22 cellular contexts compared by ENCODE assay signal in the genomic region with DNA sequence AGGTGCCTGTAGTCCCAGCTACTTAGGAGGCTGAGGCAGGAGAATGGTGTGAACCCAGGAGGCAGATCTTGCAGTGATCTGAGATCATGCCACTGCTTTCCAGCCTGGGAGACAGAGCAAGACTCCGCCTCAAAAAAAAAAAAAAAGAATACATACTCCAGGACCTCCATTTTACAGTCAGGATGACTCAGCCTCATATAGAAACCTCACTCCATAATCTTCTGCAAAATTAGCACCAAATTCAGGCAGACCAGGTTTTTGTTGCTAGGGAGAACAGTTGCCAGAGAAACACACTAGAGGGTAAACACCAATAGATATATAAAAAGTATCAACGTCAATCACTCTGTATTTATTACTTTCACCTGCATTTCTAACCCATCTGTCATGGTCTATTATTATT. TPM values are rescaled to one million over a fixed set of nuclear protein-coding genes. Genes with fewer than 3 reads are reported as not detected.
DNase-seq lines count a peak whose midpoint lies in the region; ATAC-seq and TF ChIP-seq lines count a peak whose summit lies in the region.
"Had no signal": no experiment of that assay in that cellular context is flagged by ENCODE, and none has a peak within 500 bp of the region (broad histone marks: within the 10 kb centered on the region; RNA-seq: fewer than 3 reads in every experiment).

No MANE protein-coding gene starts in this region.

- H2BK15ac ChIP-seq in IMR-90 (ENCODE audit: low read depth, low read length): no peak overlapping the region

- ATAC-seq in IMR-90 (ENCODE audit: low read depth): no peak
- no peak for ATAC-seq in HG02938 (IDR thresholded peaks at IDR 0.05; ENCODE audit: unreplicated experiment)
- ATAC-seq: HepG2; left colon; naive thymus-derived CD4-positive, alpha-beta T cell; WTC11 had no signal

- H3K79me2 ChIP-seq in osteoblast (ENCODE audit: insufficient read depth, low read length): no peaks in the 10 kb centered on the region

- H4K8ac ChIP-seq in IMR-90 (ENCODE audit: low read depth in 2 of 2, low read length in 2 of 2): no peak overlapping the region

- no peak for TF ChIP-seq RAD21 in IMR-90 (IDR thresholded peaks at IDR 0.05; ENCODE audit: low read length)

- H3K27ac ChIP-seq in IMR-90 (ENCODE audit: insufficient read depth, low read length): no peak overlapping the region
- H3K27ac ChIP-seq in osteoblast (ENCODE audit: low read depth, low read length): no peak overlapping the region

- in situ Hi-C loops in IMR-90 (cut with MboI; ENCODE audit: low sequenced_read_pairs): no loop called here

- no peaks in the 10 kb centered on the region for H3K79me1 ChIP-seq in IMR-90 (ENCODE audit: low read depth in 1 of 2, low read length in 2 of 2)

- no peak overlapping the region for H2BK20ac ChIP-seq in IMR-90 (ENCODE audit: low read depth, low read length)

- no peaks in the 10 kb centered on the region for H3K9me1 ChIP-seq in IMR-90 (ENCODE audit: insufficient read depth, low read length)

- H3K18ac ChIP-seq in IMR-90 (ENCODE audit: low read depth, low read length): no peak overlapping the region

- DNase-seq in EL (peak; percentile 6), IMR-90 (peak; percentile 15), RPMI7951 (ENCODE audit: low read depth) (peak; percentile 5), iris pigment epithelial cell (ENCODE audit: low read depth) (peak; percentile 22), amniotic stem cell (lab: John Stamatoyannopoulos, UW) (no peak), osteoblast (ENCODE audit: insufficient read length, low spot score, missing footprints) (no peak)
- DNase-seq: activated naive CD4-positive, alpha-beta T cell treated with anti-CD3 and anti-CD28 coated beads, Interleukin-2, amount 10 ng/mL, durations not matched to agents 7 days and 5 days; CD4-positive, alpha-beta memory T cell; DMS 273 treated with DMSO at 0.1 percent for 48 hours; glutamatergic neuron; left colon; naive thymus-derived CD4-positive, alpha-beta T cell; NCI-H1436; NCI-H526 treated with DMSO at 0.1 percent for 48 hours; nucleus accumbens; SHP77; trophoblast cell had no signal

- H3K36me3 ChIP-seq in IMR-90 (ENCODE audit: control insufficient read depth, insufficient read depth, low read length): no peaks in the 10 kb centered on the region
- H3K36me3 ChIP-seq in osteoblast (ENCODE audit: insufficient read depth, low read length): no peaks in the 10 kb centered on the region

- no peaks in the 10 kb centered on the region for H3K4me1 ChIP-seq in IMR-90 (ENCODE audit: control insufficient read depth, insufficient read depth, low read length)
- H3K4me1 ChIP-seq in osteoblast (ENCODE audit: insufficient read depth, low read length): peaks cover 2% of the 10 kb centered on the region

- no peak overlapping the region for H2AFZ ChIP-seq in IMR-90 (replicated peaks; ENCODE audit: low read length, poor library complexity)
- no peak overlapping the region for H2AFZ ChIP-seq in osteoblast (ENCODE audit: low read length)

- no peak overlapping the region for H3K9ac ChIP-seq in IMR-90 (ENCODE audit: low read depth, low read length)

- H4K5ac ChIP-seq in IMR-90 (ENCODE audit: low read depth, low read length): no peak overlapping the region

- no peak overlapping the region for H2AK5ac ChIP-seq in IMR-90 (ENCODE audit: low read depth, low read length)

- H4K20me1 ChIP-seq in IMR-90 (ENCODE audit: insufficient read depth, low read length) (no peaks in the 10 kb centered on the region), osteoblast (ENCODE audit: insufficient read depth, low read length) (no peaks in the 10 kb centered on the region)

- H3K9me3 ChIP-seq in IMR-90 (ENCODE audit: control insufficient read depth, insufficient read depth, low read length) (no peaks in the 10 kb centered on the region), osteoblast (ENCODE audit: low read depth, low read length) (no peaks in the 10 kb centered on the region)

- H2BK5ac ChIP-seq in IMR-90 (ENCODE audit: low read depth, low read length, poor library complexity, severe bottlenecking): no peak overlapping the region

- TF ChIP-seq CTCF in IMR-90 (conservative IDR thresholded peaks at IDR 0.05; ENCODE audit: low read depth, low read length) (no peak), osteoblast (IDR thresholded peaks at IDR 0.05; ENCODE audit: extremely low read depth, low read depth, low read length) (no peak)

- H4K91ac ChIP-seq in IMR-90 (ENCODE audit: insufficient read depth, low read depth, low read length): no peak overlapping the region

- POLR2A ChIA-PET in IMR-90 (lab: Charles Lee; ENCODE audit: unreplicated experiment): no interaction called here

- intact Hi-C loops in IMR-90 (cut with micrococcal nuclease): loop anchor here (2.0 kb wide), 1 partner anchor 59 kb away; no protein-coding TSS in a partner anchor

- no peaks in the 10 kb centered on the region for H3K27me3 ChIP-seq in IMR-90 (ENCODE audit: control insufficient read depth, insufficient read depth, low read length)
- H3K27me3 ChIP-seq in osteoblast (ENCODE audit: insufficient read depth, low read length): no peaks in the 10 kb centered on the region

- no CpG with 5 or more reads among the region's 2 CpGs for WGBS in IMR-90 (ENCODE audit: extremely low coverage in 2 of 2, insufficient read length in 1 of 2), 2 experiments

- H3K4ac ChIP-seq in IMR-90 (ENCODE audit: low read depth, low read length): no peak overlapping the region

- no peak overlapping the region for H2BK120ac ChIP-seq in IMR-90 (ENCODE audit: low read depth, low read length)

- CTCF ChIA-PET in IMR-90 (lab: Yijun Ruan, JAX): no interaction called here

- H2AK9ac ChIP-seq in IMR-90 (replicated peaks; ENCODE audit: low read depth, low read length, poor library complexity): no peak overlapping the region

- no TSS peak for BruUV-seq in IMR-90 (replicated peaks; lab: Mats Ljungman, UMichigan)

- no peak overlapping the region for H3K14ac ChIP-seq in IMR-90 (replicated peaks; ENCODE audit: low read depth, low read length)

- TF ChIP-seq POLR2A in IMR-90 (IDR thresholded peaks at IDR 0.05; ENCODE audit: low read depth, low read length): no peak

- H3K4me3 ChIP-seq in IMR-90 (ENCODE audit: insufficient read depth, low read depth, low read length): no peak overlapping the region
- H3K4me3 ChIP-seq in osteoblast (ENCODE audit: insufficient read depth, low read length): no peak overlapping the region

- H3K4me2 ChIP-seq in IMR-90 (ENCODE audit: low read depth, low read length): no peak overlapping the region
- H3K4me2 ChIP-seq in osteoblast (ENCODE audit: insufficient read depth, low read length): no peak overlapping the region

- no peak overlapping the region for H3K56ac ChIP-seq in IMR-90 (ENCODE audit: extremely low read depth, insufficient read depth, low read length)

- H3K23ac ChIP-seq in IMR-90 (ENCODE audit: low read depth, low read length): no peak overlapping the region

- dilution Hi-C loops in IMR-90 (cut with HindIII; ENCODE audit: low sequenced_read_pairs, unreplicated experiment): no loop called here

TF ChIP-seq in IMR-90, 13 proteins besides CTCF, POLR2A, EP300 and RAD21:
- no peak for TF ChIP-seq CEBPB (IDR thresholded peaks at IDR 0.05; ENCODE audit: low read depth, low read length)
- TF ChIP-seq MAZ (IDR thresholded peaks at IDR 0.05; ENCODE audit: borderline replicate concordance, low read depth, low read length): no peak

RNA-seq across cellular contexts. Expression of a gene that starts 28.3 kb away (rescaled TPM):
- not detected in 2 replicates for total RNA-seq in IMR-90 (2012; rRNA removed)
- polyA plus RNA-seq in IMR-90 (2012; rRNA removed): 0.07 and 0.14 TPM in 2 replicates
- polyA plus RNA-seq in IMR-90 (2012; cell fraction: cytosol; rRNA removed): 0.13 TPM in 1 of 2 replicates, not detected in the other
- polyA plus RNA-seq in IMR-90 (2012; cell fraction: nucleus; rRNA removed; ENCODE audit: low replicate concordance): 0.21 and 0.38 TPM in 2 replicates
- total RNA-seq in RPMI7951 (2014; rRNA removed; shearing (Covaris generic)): 1.4 and 1.7 TPM in 2 replicates
- total RNA-seq in osteoblast: under 0.01 and 0.36 TPM in 2 replicates
- total RNA-seq: dermis microvascular lymphatic vessel endothelial cell, HepG2, pulmonary artery endothelial cell had no signal
- polyA plus RNA-seq: CD4-positive, alpha-beta memory T cell; HepG2 had no signal

Comparison
In these comparisons a context has a peak if more than half of its experiments do, and no peak if none do; other contexts are left out.
1. DNase-seq: peak in EL (single experiment), IMR-90 (single experiment), RPMI7951 (single experiment) and iris pigment epithelial cell (single experiment); none in amniotic stem cell (single experiment) and osteoblast (single experiment).